ENCODE assay signal across 8 cellular contexts in genomic region chr12:57224973-57225679, GRCh38.
DNase-seq lines count a peak whose midpoint lies in the region; TF ChIP-seq lines count a peak whose summit lies in the region.

No MANE protein-coding gene starts in this region.

- TF ChIP-seq POLR2A in NB4 (IDR thresholded peaks at IDR 0.05; ENCODE audit: extremely low read depth, insufficient read length): no peak

- TF ChIP-seq CTCF in NB4 (IDR thresholded peaks at IDR 0.05; ENCODE audit: low read depth, low read length): peak; percentile 55

- DNase-seq in DMS79 (lab: John Stamatoyannopoulos, UW) (peak; percentile 20), NB4 (ENCODE audit: low read depth) (peak; percentile 54), activated T-cell treated with anti-CD3 and anti-CD28 coated beads for 1 hour (ENCODE audit: low read depth) (peak; percentile 66), germinal center (ENCODE audit: low spot score) (peak; percentile 65), KBM-7 (no peak), LoVo (ENCODE audit: low spot score) (no peak), SW 1271 (lab: John Stamatoyannopoulos, UW) (no peak)
- DNase-seq in stimulated activated CD4-positive, alpha-beta T cell treated with anti-CD3 and anti-CD28 coated beads, Interleukin-15, amount 100 ng/mL, for 24 hours: peak; percentile 79

- in situ Hi-C loops in KBM-7 (cut with MboI; ENCODE audit: low pct_unique_long_range_greater_than_20kb, low sequenced_read_pairs): no loop called here

- H3K4me3 ChIP-seq in NB4 (ENCODE audit: low read depth, low read length): no peak overlapping the region

Comparison
In these comparisons a context has a peak if more than half of its experiments do, and no peak if none do; other contexts are left out.
1. DNase-seq: peak in DMS79 (single experiment), NB4 (single experiment), activated T-cell treated with anti-CD3 and anti-CD28 coated beads for 1 hour (single experiment), germinal center (single experiment) and stimulated activated CD4-positive, alpha-beta T cell treated with anti-CD3 and anti-CD28 coated beads, Interleukin-15, amount 100 ng/mL, for 24 hours (single experiment); none in KBM-7 (single experiment), LoVo (single experiment) and SW 1271 (0 of 2).